11 cellular contexts compared by ENCODE assay signal in the genomic region with DNA sequence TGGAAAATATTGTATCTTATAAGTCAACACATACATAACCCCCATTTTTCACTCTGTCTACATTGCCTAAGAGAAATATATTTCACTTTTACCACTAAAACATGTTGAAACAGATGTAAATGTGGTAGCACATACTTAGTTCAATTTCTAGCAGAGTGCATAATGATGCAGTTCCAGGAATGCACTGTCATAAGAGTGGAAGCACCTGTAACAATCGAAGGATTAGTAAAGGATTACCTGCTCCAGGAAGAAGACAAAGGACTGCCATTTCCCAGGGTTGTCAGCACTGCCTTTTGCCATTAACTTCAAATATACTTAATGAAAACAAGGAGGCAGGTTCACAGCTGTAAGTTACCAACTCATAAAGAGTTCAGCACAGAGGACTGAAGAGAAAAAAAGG. TPM values are rescaled to one million over a fixed set of nuclear protein-coding genes. Genes with fewer than 3 reads are reported as not detected.
A peak's percentile ranks its signal among the peaks of the same experiment; 100 is the strongest.
DNase-seq lines count a peak whose midpoint lies in the region; ATAC-seq and TF ChIP-seq lines count a peak whose summit lies in the region.
"Had no signal": no experiment of that assay in that cellular context is flagged by ENCODE, and none has a peak within 500 bp of the region (broad histone marks: within the 10 kb centered on the region; RNA-seq: fewer than 3 reads in every experiment).

No MANE protein-coding gene starts in this region.

- H3K27ac Mint-ChIP-seq in activated naive CD4-positive, alpha-beta T cell treated with anti-CD3 and anti-CD28 coated beads for 36 hours: peak overlapping the region; percentile 97
- peak overlapping the region; percentile 99 for H3K27ac Mint-ChIP-seq in activated CD4-positive, alpha-beta memory T cell treated with anti-CD3 and anti-CD28 coated beads for 36 hours

- intact Hi-C loops in activated naive CD4-positive, alpha-beta T cell treated with anti-CD3 and anti-CD28 coated beads for 36 hours (cut with micrococcal nuclease): no loop called here
- intact Hi-C loops in activated CD4-positive, alpha-beta memory T cell treated with anti-CD3 and anti-CD28 coated beads for 36 hours (cut with micrococcal nuclease): loop anchor here (2.0 kb wide), 1 partner anchor 42 kb away; no protein-coding TSS in a partner anchor

- DNase-seq in activated naive CD4-positive, alpha-beta T cell treated with anti-CD3 and anti-CD28 coated beads for 36 hours: no peak
- DNase-seq in activated naive CD4-positive, alpha-beta T cell treated with anti-CD3 and anti-CD28 coated beads, Interleukin-2, amount 50 U/mL, for 16 hours: no peak
- no peak for DNase-seq in activated CD4-positive, alpha-beta memory T cell treated with anti-CD3 and anti-CD28 coated beads for 36 hours
- DNase-seq in hepatocyte (ENCODE audit: low spot score) (no peak), NCI-H1694 treated with DMSO at 0.1 percent for 48 hours (lab: John Stamatoyannopoulos, UW) (no peak), HUDEP-2 (lab: John Stamatoyannopoulos, UW; ENCODE audit: unreplicated experiment in 76 of 76) (no peak)
- DNase-seq: activated CD4-positive, alpha-beta T cell treated with anti-CD3 and anti-CD28 coated beads, Interleukin-2, amount 50 U/mL, for 1 hour; NCI-H1417 treated with DMSO at 0.1 percent for 48 hours had no signal

- H3K4me1 Mint-ChIP-seq in activated naive CD4-positive, alpha-beta T cell treated with anti-CD3 and anti-CD28 coated beads for 36 hours (ENCODE audit: low read depth): peaks cover 94% of the 10 kb centered on the region
- H3K4me1 Mint-ChIP-seq in activated CD4-positive, alpha-beta memory T cell treated with anti-CD3 and anti-CD28 coated beads for 36 hours (ENCODE audit: low read depth): peaks cover 95% of the 10 kb centered on the region

- TF ChIP-seq CTCF in hepatocyte (IDR thresholded peaks at IDR 0.05; ENCODE audit: poor library complexity): no peak

- H3K36me3 ChIP-seq in hepatocyte (replicated peaks; ENCODE audit: insufficient read depth, low read depth): no peaks in the 10 kb centered on the region
- H3K36me3 ChIP-seq in stomach smooth muscle (ENCODE audit: control insufficient read depth in 2 of 2, insufficient read depth in 2 of 2, low read length in 2 of 2): peaks cover 0 to 2% of the 10 kb centered on the region in 2 donors

- H3K79me2 ChIP-seq in hepatocyte: peaks cover 42% of the 10 kb centered on the region

- H4K20me1 ChIP-seq in hepatocyte (ENCODE audit: insufficient read depth, poor library complexity, severe bottlenecking): no peaks in the 10 kb centered on the region

- H3K9me2 ChIP-seq in hepatocyte (replicated peaks; ENCODE audit: insufficient read depth): no peaks in the 10 kb centered on the region

- H3K27me3 ChIP-seq in hepatocyte (no peaks in the 10 kb centered on the region), stomach smooth muscle (ENCODE audit: control insufficient read depth in 1 of 2, insufficient read depth in 2 of 2, low read length in 2 of 2) (no peaks in the 10 kb centered on the region)
- H3K27me3 ChIP-seq: right atrium auricular region had no signal

- no peak overlapping the region for H3K4me3 ChIP-seq in hepatocyte
- H3K4me3 ChIP-seq in stomach smooth muscle (ENCODE audit: low read length in 2 of 2): no peak overlapping the region
- H3K4me3 ChIP-seq: right atrium auricular region had no signal

- H3K4me1 ChIP-seq in hepatocyte (ENCODE audit: insufficient read depth) (peaks cover 39% of the 10 kb centered on the region), stomach smooth muscle (ENCODE audit: control insufficient read depth, insufficient read depth, low read length) (peaks cover 16% of the 10 kb centered on the region)

- H3K27me3 Mint-ChIP-seq in activated naive CD4-positive, alpha-beta T cell treated with anti-CD3 and anti-CD28 coated beads for 36 hours (ENCODE audit: low read depth): no peaks in the 10 kb centered on the region
- H3K27me3 Mint-ChIP-seq in activated CD4-positive, alpha-beta memory T cell treated with anti-CD3 and anti-CD28 coated beads for 36 hours: no peaks in the 10 kb centered on the region

- H3K36me3 Mint-ChIP-seq in activated naive CD4-positive, alpha-beta T cell treated with anti-CD3 and anti-CD28 coated beads for 36 hours (ENCODE audit: low read depth): peaks cover 48% of the 10 kb centered on the region
- peaks cover 59% of the 10 kb centered on the region for H3K36me3 Mint-ChIP-seq in activated CD4-positive, alpha-beta memory T cell treated with anti-CD3 and anti-CD28 coated beads for 36 hours

- H3K9me3 ChIP-seq in hepatocyte (ENCODE audit: low read depth): no peaks in the 10 kb centered on the region
- no peaks in the 10 kb centered on the region for H3K9me3 ChIP-seq in stomach smooth muscle (ENCODE audit: control insufficient read depth in 2 of 2, low read length in 2 of 2)
- H3K9me3 ChIP-seq: right atrium auricular region had no signal

- no peaks in the 10 kb centered on the region for H3K9me3 Mint-ChIP-seq in activated naive CD4-positive, alpha-beta T cell treated with anti-CD3 and anti-CD28 coated beads for 36 hours
- no peaks in the 10 kb centered on the region for H3K9me3 Mint-ChIP-seq in activated CD4-positive, alpha-beta memory T cell treated with anti-CD3 and anti-CD28 coated beads for 36 hours

- no peak overlapping the region for H2AFZ ChIP-seq in hepatocyte

- peak overlapping the region; percentile 73 for H3K27ac ChIP-seq in hepatocyte
- peak overlapping the region; percentile 71 for H3K27ac ChIP-seq in stomach smooth muscle (ENCODE audit: low read length)

- no peak for ATAC-seq in HG03460 (IDR thresholded peaks at IDR 0.05; ENCODE audit: unreplicated experiment)

- H3K9ac ChIP-seq in stomach smooth muscle (ENCODE audit: low read length in 2 of 2): no peak overlapping the region

- 48% methylated on average over 1 of the region's 1 CpG for WGBS in hepatocyte (ENCODE audit: low lambda C conversion rate, missing lambda C conversion rate)

- CTCF ChIA-PET in activated naive CD4-positive, alpha-beta T cell treated with anti-CD3 and anti-CD28 coated beads for 36 hours (lab: Charles Lee): interaction anchor here (0.8 to 3.8 kb wide), 9 partner anchors 8 to 643 kb away, joined by 3 to 59 read pairs (median 4); no protein-coding TSS in a partner anchor
- CTCF ChIA-PET in activated CD4-positive, alpha-beta memory T cell treated with anti-CD3 and anti-CD28 coated beads for 36 hours (lab: Charles Lee): interaction anchor here (0.6 to 1.5 kb wide), 8 partner anchors 14 to 704 kb away, joined by 3 to 5 read pairs (median 3); a partner anchor contains a TSS

- H3K4me3 Mint-ChIP-seq in activated naive CD4-positive, alpha-beta T cell treated with anti-CD3 and anti-CD28 coated beads for 36 hours: peak overlapping the region; percentile 30
- peak overlapping the region; percentile 68 for H3K4me3 Mint-ChIP-seq in activated CD4-positive, alpha-beta memory T cell treated with anti-CD3 and anti-CD28 coated beads for 36 hours

- H3K4me2 ChIP-seq in hepatocyte: no peak overlapping the region

- POLR2A ChIA-PET in activated CD4-positive, alpha-beta memory T cell treated with anti-CD3 and anti-CD28 coated beads for 36 hours (lab: Charles Lee): interaction anchor here (0.7 to 7.7 kb wide), 12 partner anchors 10 to 646 kb away, joined by 3 to 98 read pairs (median 6); a partner anchor contains a TSS

RNA-seq across cellular contexts. Expression of a gene that starts 24.6 kb away (rescaled TPM):
- total RNA-seq in activated naive CD4-positive, alpha-beta T cell treated with anti-CD3 and anti-CD28 coated beads for 36 hours: 100 to 1,000 TPM; 219 to 226 TPM
- 100 to 1,000 TPM; 292 to 305 TPM for total RNA-seq in activated CD4-positive, alpha-beta memory T cell treated with anti-CD3 and anti-CD28 coated beads for 36 hours
- 327 and 358 TPM in 2 replicates for total RNA-seq in hepatocyte
- polyA plus RNA-seq in hepatocyte: 441 and 463 TPM in 2 replicates

RNA-seq across cellular contexts. Expression of a gene that starts 33.6 kb away (rescaled TPM):
- 10 to 100 TPM; 11.1 to 11.9 TPM for total RNA-seq in activated naive CD4-positive, alpha-beta T cell treated with anti-CD3 and anti-CD28 coated beads for 36 hours
- total RNA-seq in activated CD4-positive, alpha-beta memory T cell treated with anti-CD3 and anti-CD28 coated beads for 36 hours: 10 to 100 TPM; 10.0 to 13.6 TPM
- total RNA-seq in hepatocyte: 30.7 and 33.9 TPM in 2 replicates
- 43.3 and 49.8 TPM in 2 replicates for polyA plus RNA-seq in hepatocyte
